31 cellular contexts compared by ENCODE assay signal in the genomic region with DNA sequence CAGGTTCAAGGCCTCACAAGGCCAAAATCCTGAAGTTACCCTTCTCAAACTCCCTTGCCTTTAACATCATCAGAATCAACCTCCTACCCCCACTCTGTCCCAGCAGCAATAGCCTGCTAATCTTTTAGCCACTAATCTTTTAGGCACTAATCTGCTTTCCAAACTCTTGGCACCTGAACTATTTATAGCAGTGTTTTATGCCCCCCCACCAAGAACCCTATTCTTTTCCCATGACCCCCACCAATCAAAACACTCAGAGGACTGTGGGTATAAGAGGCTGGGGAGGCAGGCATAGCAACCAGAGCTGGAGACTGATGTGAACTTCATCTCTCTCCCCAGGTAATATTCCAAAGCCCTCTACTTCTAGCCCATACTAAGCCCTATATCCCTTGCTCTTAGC.
"Had no signal": no experiment of that assay in that cellular context is flagged by ENCODE, and none has a peak within 500 bp of the region (broad histone marks: within the 10 kb centered on the region; RNA-seq: fewer than 3 reads in every experiment).

ARR3 (plus strand) TSS at position 301 of the 400 bp plus-strand sequence. CDS start 1,052 bp downstream, outside the sequence.

- H3K36me3 ChIP-seq: ascending aorta, brain microvascular endothelial cell, breast epithelium had no signal

- H3K9me3 ChIP-seq: ascending aorta, body of pancreas had no signal

- H3K27ac ChIP-seq: ascending aorta, body of pancreas, brain microvascular endothelial cell, breast epithelium, VCaP had no signal

- H3K4me3 ChIP-seq: ascending aorta, body of pancreas, breast epithelium had no signal

- ATAC-seq: activated CD4-positive, alpha-beta T cell treated with anti-CD3 and anti-CD28 coated beads for 36 hours; activated CD4-positive, CD25-positive, alpha-beta regulatory T cell treated with anti-CD3 and anti-CD28 coated beads, Interleukin-2, amount 50 U/mL, for 24 hours; activated CD8-positive, alpha-beta memory T cell treated with anti-CD3 and anti-CD28 coated beads, Interleukin-2, amount 10 ng/mL, durations not matched to agents 7 days and 5 days; activated CD8-positive, alpha-beta T cell treated with anti-CD3 and anti-CD28 coated beads, Interleukin-2, amount 10 ng/mL, durations not matched to agents 7 days and 5 days; activated naive CD8-positive, alpha-beta T cell treated with anti-CD3 and anti-CD28 coated beads, Interleukin-2, amount 50 U/mL, for 24 hours; body of pancreas; WTC11 had no signal

- H3K27me3 ChIP-seq: ascending aorta, body of pancreas, brain microvascular endothelial cell had no signal

- DNase-seq: activated CD4-positive, alpha-beta memory T cell treated with anti-CD3 and anti-CD28 coated beads, Interleukin-2, amount 10 ng/mL, durations not matched to agents 7 days and 5 days; activated CD4-positive, alpha-beta T cell treated with anti-CD3 and anti-CD28 coated beads for 1 hour; activated CD4-positive, alpha-beta T cell treated with anti-CD3 and anti-CD28 coated beads for 36 hours; activated CD4-positive, alpha-beta T cell treated with anti-CD3 and anti-CD28 coated beads for 48 hours; activated CD4-positive, alpha-beta T cell treated with anti-CD3 and anti-CD28 coated beads, Interleukin-2, amount 10 ng/mL, durations not matched to agents 7 days and 5 days; activated CD4-positive, alpha-beta T cell treated with anti-CD3 and anti-CD28 coated beads, Interleukin-2, amount 50 U/mL, for 48 hours; activated CD4-positive, CD25-positive, alpha-beta regulatory T cell; activated CD8-positive, alpha-beta memory T cell treated with anti-CD3 and anti-CD28 coated beads for 24 hours; activated CD8-positive, alpha-beta memory T cell treated with anti-CD3 and anti-CD28 coated beads, Interleukin-2, amount 10 ng/mL, durations not matched to agents 7 days and 5 days; activated CD8-positive, alpha-beta memory T cell treated with anti-CD3 and anti-CD28 coated beads, Interleukin-2, amount 50 U/mL, for 48 hours; activated CD8-positive, alpha-beta T cell treated with anti-CD3 and anti-CD28 coated beads, Interleukin-2, amount 10 ng/mL, durations not matched to agents 7 days and 5 days; activated effector memory CD4-positive, alpha-beta T cell treated with Interleukin-2 at 50 U/mL for 16 hours; activated gamma-delta T cell; activated naive CD4-positive, alpha-beta T cell treated with anti-CD3 and anti-CD28 coated beads, Interleukin-2, amount 10 ng/mL, durations not matched to agents 7 days and 5 days; activated naive CD4-positive, alpha-beta T cell treated with Interleukin-2 at 50 U/mL for 16 hours; activated naive CD8-positive, alpha-beta T cell treated with anti-CD3 and anti-CD28 coated beads, Interleukin-2, amount 10 ng/mL, durations not matched to agents 7 days and 5 days; activated naive CD8-positive, alpha-beta T cell treated with anti-CD3 and anti-CD28 coated beads, Interleukin-2, amount 50 U/mL, for 24 hours; activated T-cell treated with anti-CD3 and anti-CD28 coated beads, Interleukin-2, amount 50 U/mL, for 24 hours; activated T-cell treated with anti-CD3 and anti-CD28 coated beads, Interleukin-2, amount 50 U/mL, for 48 hours; amygdala; anterior cingulate cortex; body of pancreas; brain microvascular endothelial cell; central memory CD4-positive, alpha-beta T cell; T-helper 2 cell; T-helper 9 cell had no signal
